Comparison of ENCODE assay signal across 21 cellular contexts in the genomic region with DNA sequence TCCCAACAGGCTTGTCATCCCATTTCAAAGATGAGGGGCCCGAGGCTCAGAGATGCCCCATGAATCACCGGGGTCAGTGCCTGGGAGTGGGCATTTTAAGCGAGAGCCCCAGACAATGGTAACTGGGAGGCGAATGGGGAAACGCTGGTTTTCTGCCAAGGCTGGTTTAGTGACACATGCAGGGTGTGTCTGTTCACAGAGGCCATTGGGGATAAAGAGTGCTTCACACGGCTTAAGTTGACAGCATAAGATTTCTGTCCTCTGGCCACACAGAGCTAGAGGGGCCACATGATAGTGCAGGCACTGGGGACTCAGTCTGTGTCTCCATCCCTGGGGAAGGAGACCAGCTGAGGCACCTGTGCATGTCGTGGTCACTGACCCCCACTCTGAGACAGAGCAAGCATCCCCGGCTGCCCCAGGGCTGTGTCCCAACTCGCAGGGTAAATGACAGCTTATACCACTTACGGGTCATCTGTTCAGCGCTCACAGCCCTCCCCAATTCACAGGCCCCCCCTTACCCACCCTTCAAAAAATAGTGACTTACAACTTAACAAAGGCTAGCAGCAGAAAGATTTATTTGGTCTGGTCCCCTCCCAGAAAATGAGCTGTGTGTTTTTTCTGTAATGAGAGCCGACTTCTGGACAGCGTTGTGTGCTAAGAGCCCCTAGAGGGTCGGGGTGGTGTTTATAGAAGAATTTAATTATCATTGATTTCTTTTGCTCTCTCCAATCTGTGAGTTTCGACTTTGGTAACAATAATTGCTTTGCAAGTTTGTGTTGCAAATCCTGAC. TPM values are rescaled to one million over a fixed set of nuclear protein-coding genes. Genes with fewer than 3 reads are reported as not detected.
A peak's percentile ranks its signal among the peaks of the same experiment; 100 is the strongest.
DNase-seq lines count a peak whose midpoint lies in the region; ATAC-seq, FAIRE-seq and TF ChIP-seq lines count a peak whose summit lies in the region.
"Had no signal": no experiment of that assay in that cellular context is flagged by ENCODE, and none has a peak within 500 bp of the region (broad histone marks: within the 10 kb centered on the region; RNA-seq: fewer than 3 reads in every experiment).

No MANE protein-coding gene starts in this region.

- CTCF ChIA-PET in H1 (lab: Charles Lee; ENCODE audit: partially characterized antibody): interaction anchor here (0.6 to 5.8 kb wide), 10 partner anchors 10 to 986 kb away, joined by 3 to 50 read pairs (median 4); no protein-coding TSS in a partner anchor

- POLR2A ChIA-PET in H1 (lab: Charles Lee; ENCODE audit: partially characterized antibody): interaction anchor here (1.0 to 1.3 kb wide), 2 partner anchors 9 to 17 kb away, joined by 3 read pairs; no protein-coding TSS in a partner anchor

- H2BK15ac ChIP-seq in H1 (ENCODE audit: low read length): no peak overlapping the region

- 0 out of 2 replicates have a peak overlapping the region, but pooled peaks have one; percentile 17 for H2BK12ac ChIP-seq in H1 (ENCODE audit: low read depth, low read length)

- TF ChIP-seq POLR2A in H1 (IDR thresholded peaks at IDR 0.05; ENCODE audit: control extremely low read depth in 1 of 2, low read depth in 2 of 2, low read length in 2 of 2): no peak

- H3K4me3 ChIP-seq in H1 (ENCODE audit: extremely low read depth in 1 of 4, insufficient read depth in 2 of 4, low read depth in 3 of 4, low read length in 4 of 4) (no peak overlapping the region), osteoblast (ENCODE audit: insufficient read depth, low read length) (no peak overlapping the region)
- H3K4me3 ChIP-seq: dorsolateral prefrontal cortex, lower lobe of right lung, SJCRH30 had no signal

- H3K18ac ChIP-seq in H1 (ENCODE audit: extremely low read depth, low read length): no peak overlapping the region

- no peak overlapping the region for H3K9ac ChIP-seq in H1 (replicated peaks in 1 of 4; ENCODE audit: extremely low read depth in 1 of 4, low read depth in 3 of 4, low read length in 3 of 4)

- no peaks in the 10 kb centered on the region for H3K23me2 ChIP-seq in H1 (ENCODE audit: low read depth, low read length)

- no peaks in the 10 kb centered on the region; a peak in 1 of 7 replicates for H3K4me1 ChIP-seq in H1 (replicated peaks in 1 of 4; ENCODE audit: control insufficient read depth in 3 of 4, insufficient read depth in 4 of 4, low read length in 3 of 4)
- peaks cover 7% of the 10 kb centered on the region for H3K4me1 ChIP-seq in osteoblast (ENCODE audit: insufficient read depth, low read length)
- H3K4me1 ChIP-seq: Caco-2, SJCRH30 had no signal

- H3K36me3 ChIP-seq in H1 (ENCODE audit: control insufficient read depth in 2 of 4, insufficient read depth in 4 of 4, low read length in 3 of 4) (no peaks in the 10 kb centered on the region), osteoblast (ENCODE audit: insufficient read depth, low read length) (no peaks in the 10 kb centered on the region)
- H3K36me3 ChIP-seq: lower lobe of right lung, SJCRH30 had no signal

- H3K4me2 ChIP-seq in H1 (ENCODE audit: insufficient read depth in 1 of 2, low read depth in 2 of 2, low read length in 2 of 2): no peak overlapping the region
- H3K4me2 ChIP-seq in osteoblast (ENCODE audit: insufficient read depth, low read length): peak overlapping the region; percentile 45

- no peak overlapping the region for H3K4ac ChIP-seq in H1 (replicated peaks; ENCODE audit: insufficient read length, low read depth, low read length)

- H4K5ac ChIP-seq in H1 (ENCODE audit: insufficient read length, low read depth, low read length): no peak overlapping the region

- H4K8ac ChIP-seq in H1 (ENCODE audit: extremely low read depth, insufficient read depth, low read length): no peak overlapping the region

- no peak for FAIRE-seq in H1 (lab: Jason Lieb, UNC)

- H3K9me3 ChIP-seq in H1 (ENCODE audit: insufficient read depth in 2 of 2, low read depth in 1 of 2, low read length in 1 of 2) (peaks cover 12 to 20% of the 10 kb centered on the region in 2 experiments), osteoblast (ENCODE audit: low read depth, low read length) (peaks cover 3% of the 10 kb centered on the region)
- H3K9me3 ChIP-seq: Caco-2, SJCRH30 had no signal

- no peak overlapping the region for H2BK5ac ChIP-seq in H1 (ENCODE audit: low read depth, low read length)

- H3K79me2 ChIP-seq in H1 (ENCODE audit: control insufficient read depth in 1 of 2, insufficient read depth in 2 of 2, low read length in 2 of 2) (no peaks in the 10 kb centered on the region), osteoblast (ENCODE audit: insufficient read depth, low read length) (no peaks in the 10 kb centered on the region)

- H3K27me3 ChIP-seq in H1 (replicated peaks in 1 of 4; ENCODE audit: control insufficient read depth in 3 of 4, extremely low read depth in 1 of 4, insufficient read depth in 3 of 4, low read length in 3 of 4) (no peaks in the 10 kb centered on the region), osteoblast (ENCODE audit: insufficient read depth, low read length) (no peaks in the 10 kb centered on the region)
- H3K27me3 ChIP-seq: dorsolateral prefrontal cortex, SJCRH30 had no signal

- DNase-seq in Daoy (ENCODE audit: low read depth) (peak; percentile 64), M059J (ENCODE audit: low read depth) (peak; percentile 25), H1 (ENCODE audit: low read depth in 1 of 2, low spot score in 2 of 2) (no peak), osteoblast (ENCODE audit: insufficient read length, low spot score, missing footprints) (peak; percentile 99), HuH-7 (ENCODE audit: low spot score) (no peak), dedifferentiated amniotic fluid mesenchymal stem cell (ENCODE audit: extremely low spot score) (no peak), RKO (ENCODE audit: low spot score) (no peak)
- DNase-seq: activated CD8-positive, alpha-beta memory T cell treated with anti-CD3 and anti-CD28 coated beads for 24 hours; Caco-2; dorsolateral prefrontal cortex; EL; H9; lower lobe of right lung; naive thymus-derived CD4-positive, alpha-beta T cell; NCI-H446; posterior cingulate gyrus; stimulated activated CD4-positive, alpha-beta T cell treated with anti-CD3 and anti-CD28 coated beads, Interleukin-4, amount 100 ng/mL, for 4 hours; T-helper 2 cell had no signal

- no peak overlapping the region for H2AK5ac ChIP-seq in H1 (ENCODE audit: low read depth, low read length)

- H3K27ac ChIP-seq in H1 (ENCODE audit: low read depth, low read length) (no peak overlapping the region), osteoblast (ENCODE audit: low read depth, low read length) (no peak overlapping the region)
- H3K27ac ChIP-seq: dorsolateral prefrontal cortex, lower lobe of right lung, SJCRH30 had no signal

- H4K20me1 ChIP-seq in H1 (replicated peaks in 1 of 2; ENCODE audit: control insufficient read depth in 1 of 2, insufficient read depth in 2 of 2, low read length in 2 of 2) (no peaks in the 10 kb centered on the region), osteoblast (ENCODE audit: insufficient read depth, low read length) (no peaks in the 10 kb centered on the region)

- no peak overlapping the region for H3K56ac ChIP-seq in H1 (replicated peaks; ENCODE audit: insufficient read length, low read depth, low read length)

- H4K91ac ChIP-seq in H1 (replicated peaks; ENCODE audit: insufficient read length, low read length): no peak overlapping the region

- TF ChIP-seq RAD21 in H1 (IDR thresholded peaks at IDR 0.05 in 1 of 2, conservative IDR thresholded peaks at IDR 0.05 in 1 of 2; ENCODE audit: low read depth in 2 of 2, low read length in 2 of 2): no peak

- TF ChIP-seq CTCF in H1 (IDR thresholded peaks at IDR 0.05; ENCODE audit: control extremely low read depth in 1 of 3, insufficient read depth in 1 of 3, low read depth in 1 of 3, low read length in 3 of 3) (no peak), osteoblast (IDR thresholded peaks at IDR 0.05; ENCODE audit: extremely low read depth, low read depth, low read length) (no peak)

- H3K23ac ChIP-seq in H1 (ENCODE audit: insufficient read length): no peak overlapping the region

- WGBS in H1 (ENCODE audit: extremely low coverage in 1 of 2, insufficient coverage in 1 of 2, insufficient read length in 1 of 2, insufficient replicate concordance in 2 of 2, low coverage in 1 of 2, low lambda C conversion rate in 2 of 2, missing lambda C conversion rate in 1 of 2), 2 experiments: 90% methylated on average over 13 of the region's 15 CpGs; no CpG with 5 or more reads in 1 of the 2 experiments

- no peak overlapping the region for H2BK120ac ChIP-seq in H1 (replicated peaks; ENCODE audit: low read depth, low read length)

- no peak overlapping the region for H2BK20ac ChIP-seq in H1 (ENCODE audit: low read length)

- H3K14ac ChIP-seq in H1 (ENCODE audit: insufficient read length): no peak overlapping the region

- H2AFZ ChIP-seq in H1 (ENCODE audit: low read length): no peak overlapping the region
- H2AFZ ChIP-seq in osteoblast (ENCODE audit: low read length): no peak overlapping the region

- H3K79me1 ChIP-seq in H1 (ENCODE audit: low read depth, low read length): no peaks in the 10 kb centered on the region

- no peak for ATAC-seq in HG03457 (IDR thresholded peaks at IDR 0.05; ENCODE audit: unreplicated experiment)
- ATAC-seq: lower lobe of right lung; naive thymus-derived CD4-positive, alpha-beta T cell; WTC11 had no signal

- no peak for TF ChIP-seq EP300 in H1 (IDR thresholded peaks at IDR 0.05; ENCODE audit: borderline replicate concordance in 1 of 2, low read depth in 2 of 2, low read length in 2 of 2)

TF ChIP-seq in H1, 55 proteins besides CTCF, POLR2A, EP300 and RAD21 (continues in another document):
- TF ChIP-seq, protein P1, sequence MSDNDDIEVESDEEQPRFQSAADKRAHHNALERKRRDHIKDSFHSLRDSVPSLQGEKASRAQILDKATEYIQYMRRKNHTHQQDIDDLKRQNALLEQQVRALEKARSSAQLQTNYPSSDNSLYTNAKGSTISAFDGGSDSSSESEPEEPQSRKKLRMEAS (IDR thresholded peaks at IDR 0.05): no peak
- TF ChIP-seq RFX5 (IDR thresholded peaks at IDR 0.05; ENCODE audit: borderline replicate concordance, low read depth, low read length): no peak
- TF ChIP-seq TAF1 (IDR thresholded peaks at IDR 0.05; ENCODE audit: low read depth, low read length): no peak
- no peak for TF ChIP-seq GTF2F1 (IDR thresholded peaks at IDR 0.05; ENCODE audit: borderline replicate concordance, low read depth, low read length)
- TF ChIP-seq POU5F1 (IDR thresholded peaks at IDR 0.05; ENCODE audit: low read depth, low read length): no peak

RNA-seq across cellular contexts. Expression of a gene that starts 34.9 kb away (rescaled TPM):
- total RNA-seq in Daoy (2014; rRNA removed; shearing (Covaris generic)): 4.7 and 10.9 TPM in 2 replicates
- 0.59 and 3.0 TPM in 2 replicates for total RNA-seq in M059J (2014; rRNA removed; shearing (Covaris generic))
- 20.0 and 20.7 TPM in 2 replicates for total RNA-seq in H1 (2021; fragmentation: NEBNext Ultra II Directional; extraction: Animal tissue kit (Norgen Biotek cat#: 25700))
- 18.3 and 25.0 TPM in 2 replicates for polyA plus RNA-seq in H1 (2011; rRNA removed)
- polyA plus RNA-seq in H1 (2011; cell fraction: cytosol; rRNA removed): 20.5 TPM
- 55.6 TPM for polyA plus RNA-seq in H1 (2011; cell fraction: nucleus; rRNA removed)
- 11.4 to 18.1 TPM (median 16.6 TPM) in 4 replicates for polyA plus RNA-seq in H1 (2012, experiment 1 of 2)
- 15.7 TPM for polyA plus RNA-seq in H1 (2012, experiment 2 of 2)
- polyA plus RNA-seq in H1 (2013, experiment 1 of 2): 8.9 TPM
- polyA plus RNA-seq in H1 (2013, experiment 2 of 2): 7.8 TPM
- 32.5 and 33.4 TPM in 2 replicates for polyA minus RNA-seq in H1 (2011; rRNA and poly(A)+ RNA removed)
- 10.1 TPM for polyA minus RNA-seq in H1 (2011; cell fraction: cytosol; rRNA and poly(A)+ RNA removed)
- polyA minus RNA-seq in H1 (2011; cell fraction: nucleus; rRNA and poly(A)+ RNA removed): 24.2 TPM
- not detected in 2 replicates for total RNA-seq in osteoblast
- polyA plus RNA-seq: naive thymus-derived CD4-positive, alpha-beta T cell had no signal

Comparison
In these comparisons a context has a peak if more than half of its experiments do, and no peak if none do; other contexts are left out.
1. DNase-seq: peak in Daoy (single experiment), M059J (single experiment) and osteoblast (single experiment); none in H1 (0 of 2), HuH-7 (single experiment), dedifferentiated amniotic fluid mesenchymal stem cell (single experiment) and RKO (single experiment).